ENCODE assay signal across 9 cellular contexts in genomic region chr4:143188325-143189088, GRCh38. TPM values are rescaled to one million over a fixed set of nuclear protein-coding genes. Genes with fewer than 3 reads are reported as not detected.
DNase-seq lines count a peak whose midpoint lies in the region; ATAC-seq and TF ChIP-seq lines count a peak whose summit lies in the region.
"Had no signal": no experiment of that assay in that cellular context is flagged by ENCODE, and none has a peak within 500 bp of the region (broad histone marks: within the 10 kb centered on the region; RNA-seq: fewer than 3 reads in every experiment).

No MANE protein-coding gene starts in this region.

- in situ Hi-C loops in IMR-90 (cut with MboI; ENCODE audit: low sequenced_read_pairs), result no loop called here

- dilution Hi-C loops in IMR-90 (cut with HindIII; ENCODE audit: low sequenced_read_pairs, unreplicated experiment), result no loop called here

- peak overlapping the region; percentile 79 for H3K4me2 ChIP-seq in IMR-90 (ENCODE audit: low read depth, low read length)

- intact Hi-C loops in IMR-90 (cut with micrococcal nuclease) (loop anchor here (5.0 to 10.0 kb wide), 3 partner anchors 344 to 1061 kb away; partner anchors contain the start of gene INPP4B), MCF 10A (cut with micrococcal nuclease) (no loop called here)

- H3K56ac ChIP-seq in IMR-90 (ENCODE audit: extremely low read depth, insufficient read depth, low read length), result no peak overlapping the region

- H3K9ac ChIP-seq in IMR-90 (ENCODE audit: low read depth, low read length), result no peak overlapping the region

- no peaks in the 10 kb centered on the region; the same call in 1 of the 2 replicates for H3K4me1 ChIP-seq in BE2C
- H3K4me1 ChIP-seq in IMR-90 (ENCODE audit: control insufficient read depth, insufficient read depth, low read length), result no peaks in the 10 kb centered on the region

- peaks cover 40% of the 10 kb centered on the region for H3K36me3 Mint-ChIP-seq in MCF 10A (ENCODE audit: insufficient read depth, unreplicated experiment)
- peaks cover 0 to 6% of the 10 kb centered on the region in 2 donors for H3K36me3 Mint-ChIP-seq in naive B cell

- H3K4me1 Mint-ChIP-seq in MCF 10A (ENCODE audit: insufficient read depth, unreplicated experiment), result peaks cover 48% of the 10 kb centered on the region
- peaks cover 54 to 64% (median 62%) of the 10 kb centered on the region in 3 donors for H3K4me1 Mint-ChIP-seq in naive B cell

- BruUV-seq in IMR-90 (replicated peaks; lab: Mats Ljungman, UMichigan), result no TSS peak
- no TSS peak for BruUV-seq in MCF 10A (replicated peaks; lab: Mats Ljungman, UMichigan)

- peaks cover 34% of the 10 kb centered on the region for H3K36me3 ChIP-seq in BE2C
- peaks cover 7% of the 10 kb centered on the region for H3K36me3 ChIP-seq in IMR-90 (ENCODE audit: control insufficient read depth, insufficient read depth, low read length)

- H3K18ac ChIP-seq in IMR-90 (ENCODE audit: low read depth, low read length), result no peak overlapping the region

- no peak overlapping the region for H3K14ac ChIP-seq in IMR-90 (replicated peaks; ENCODE audit: low read depth, low read length)

- no peak for TF ChIP-seq POLR2A in IMR-90 (IDR thresholded peaks at IDR 0.05; ENCODE audit: low read depth, low read length)

- peak overlapping the region; percentile 79 for H3K4me3 Mint-ChIP-seq in MCF 10A (ENCODE audit: unreplicated experiment)
- H3K4me3 Mint-ChIP-seq in naive B cell, result peak overlapping the region; percentile 64 to 99 (median 84)

- peaks cover 13 to 36% of the 10 kb centered on the region in 2 experiments for H3K79me1 ChIP-seq in IMR-90 (ENCODE audit: low read depth in 1 of 2, low read length in 2 of 2)

- peaks cover 13% of the 10 kb centered on the region for H4K20me1 ChIP-seq in IMR-90 (ENCODE audit: insufficient read depth, low read length)

- CTCF ChIA-PET in IMR-90 (lab: Yijun Ruan, JAX), result no interaction called here
- CTCF ChIA-PET in MCF 10A (lab: Yijun Ruan, JAX), result interaction anchor here (0.7 kb wide), 1 partner anchor 836 kb away, joined by 3 read pairs; no protein-coding TSS in a partner anchor

- no peak overlapping the region for H2BK120ac ChIP-seq in IMR-90 (ENCODE audit: low read depth, low read length)

- POLR2A ChIA-PET in IMR-90 (lab: Charles Lee; ENCODE audit: unreplicated experiment) (no interaction called here), MCF 10A (lab: Yijun Ruan, JAX) (interaction anchor here (0.5 to 1.1 kb wide), 4 partner anchors 12 to 787 kb away, joined by 3 to 5 read pairs (median 3); partner anchors contain the start of genes GAB1 and SMARCA5)

- ATAC-seq in IMR-90 (ENCODE audit: low read depth) (no peak), naive B cell (ENCODE audit: low read depth in 2 of 2) (no peak)

- no peak overlapping the region for H3K4ac ChIP-seq in IMR-90 (ENCODE audit: low read depth, low read length)

- H2BK20ac ChIP-seq in IMR-90 (ENCODE audit: low read depth, low read length), result no peak overlapping the region

- H3K9me3 ChIP-seq in BE2C (no peaks in the 10 kb centered on the region), IMR-90 (ENCODE audit: control insufficient read depth, insufficient read depth, low read length) (no peaks in the 10 kb centered on the region)

- 100% methylated on average over 1 of the region's 2 CpGs; no CpG with 5 or more reads in 1 of the 2 experiments for WGBS in IMR-90 (ENCODE audit: extremely low coverage in 2 of 2, insufficient read length in 1 of 2), 2 experiments

- no peak overlapping the region for H2AK5ac ChIP-seq in IMR-90 (ENCODE audit: low read depth, low read length)

- H3K27me3 ChIP-seq in BE2C (no peaks in the 10 kb centered on the region), IMR-90 (ENCODE audit: control insufficient read depth, insufficient read depth, low read length) (no peaks in the 10 kb centered on the region)

- H3K27ac ChIP-seq in IMR-90 (ENCODE audit: insufficient read depth, low read length), result no peak overlapping the region

- DNase-seq in BE2C, result no peak
- DNase-seq in IMR-90, result no peak
- DNase-seq in MCF 10A (ENCODE audit: unreplicated experiment), result peak; percentile 25
- DNase-seq in naive B cell, result no peak
- no peak for DNase-seq in SIG-M5 (lab: John Stamatoyannopoulos, UW)
- DNase-seq in mucosa of gallbladder (ENCODE audit: low spot score), result no peak
- no peak for DNase-seq in NCI-H446 treated with DMSO at 0.1 percent for 48 hours (lab: John Stamatoyannopoulos, UW)
- DNase-seq in middle frontal gyrus (ENCODE audit: extremely low spot score, low spot score), result no peak
- DNase-seq: stimulated activated CD4-positive, alpha-beta T cell treated with anti-CD3 and anti-CD28 coated beads, Interleukin-12 subunit alpha, Interleukin-12 subunit beta, amount 100 ng/mL, for 4 hours had no signal

- H3K23ac ChIP-seq in IMR-90 (ENCODE audit: low read depth, low read length), result peak overlapping the region; percentile 53; the same call in 1 of the 2 replicates

- peak overlapping the region; percentile 77 for H3K4me3 ChIP-seq in BE2C (ENCODE audit: low read depth, low read length)
- H3K4me3 ChIP-seq in IMR-90 (ENCODE audit: insufficient read depth, low read depth, low read length), result no peak overlapping the region

- no peak overlapping the region for H2AK9ac ChIP-seq in IMR-90 (replicated peaks; ENCODE audit: low read depth, low read length, poor library complexity)

- H3K9me3 Mint-ChIP-seq in MCF 10A (ENCODE audit: unreplicated experiment) (no peaks in the 10 kb centered on the region), naive B cell (no peaks in the 10 kb centered on the region)

- peak overlapping the region; percentile 38 for H2BK5ac ChIP-seq in IMR-90 (ENCODE audit: low read depth, low read length, poor library complexity, severe bottlenecking)

- no peak overlapping the region for H2BK15ac ChIP-seq in IMR-90 (ENCODE audit: low read depth, low read length)

- H3K9me1 ChIP-seq in IMR-90 (ENCODE audit: insufficient read depth, low read length), result no peaks in the 10 kb centered on the region; the same call in 1 of the 2 replicates

- no peaks in the 10 kb centered on the region for H3K27me3 Mint-ChIP-seq in MCF 10A (ENCODE audit: insufficient read depth, unreplicated experiment)
- no peaks in the 10 kb centered on the region for H3K27me3 Mint-ChIP-seq in naive B cell

- no peak overlapping the region for H4K8ac ChIP-seq in IMR-90 (ENCODE audit: low read depth in 2 of 2, low read length in 2 of 2)

- no peak for TF ChIP-seq RAD21 in IMR-90 (IDR thresholded peaks at IDR 0.05; ENCODE audit: low read length)

- no peak for TF ChIP-seq CTCF in BE2C (IDR thresholded peaks at IDR 0.05; ENCODE audit: low read depth, low read length)
- no peak for TF ChIP-seq CTCF in IMR-90 (conservative IDR thresholded peaks at IDR 0.05; ENCODE audit: low read depth, low read length)
- TF ChIP-seq CTCF in MCF 10A (IDR thresholded peaks at IDR 0.05; ENCODE audit: unreplicated experiment), result no peak

- H2AFZ ChIP-seq in IMR-90 (replicated peaks; ENCODE audit: low read length, poor library complexity), result no peak overlapping the region

- H4K91ac ChIP-seq in IMR-90 (ENCODE audit: insufficient read depth, low read depth, low read length), result no peak overlapping the region

- H3K27ac Mint-ChIP-seq in MCF 10A (ENCODE audit: low read depth, unreplicated experiment) (peak overlapping the region; percentile 69), naive B cell (peak overlapping the region; percentile 8 to 94 (median 71))

- no peak overlapping the region for H4K5ac ChIP-seq in IMR-90 (ENCODE audit: low read depth, low read length)

TF ChIP-seq in IMR-90, 13 proteins besides CTCF, POLR2A, EP300 and RAD21:
- TF ChIP-seq NFE2L2 (IDR thresholded peaks at IDR 0.05; ENCODE audit: low read depth, low read length) (peak; percentile 41; the same call in 1 of the 2 replicates), SMC3 (IDR thresholded peaks at IDR 0.05; ENCODE audit: low read depth, low read length) (no peak)

RNA-seq across cellular contexts. Expression of gene USP38, which starts 3.8 kb away (rescaled TPM):
- 16.2 TPM for polyA plus RNA-seq in BE2C (2012; ENCODE audit: insufficient read depth, insufficient read length, low read depth)
- total RNA-seq in IMR-90 (2012; rRNA removed), result 16.4 and 17.0 TPM in 2 replicates
- polyA plus RNA-seq in IMR-90 (2012; rRNA removed), result 5.1 and 5.5 TPM in 2 replicates
- polyA plus RNA-seq in IMR-90 (2012; cell fraction: cytosol; rRNA removed), result 3.1 and 3.7 TPM in 2 replicates
- 3.3 and 5.5 TPM in 2 replicates for polyA plus RNA-seq in IMR-90 (2012; cell fraction: nucleus; rRNA removed; ENCODE audit: low replicate concordance)
- 17.6 and 19.4 TPM in 2 replicates for total RNA-seq in MCF 10A (2022)
- polyA plus RNA-seq in naive B cell (ENCODE audit: low read depth in 6 of 6), result 10 to 100 TPM; 18.3 to 28.3 (median 22.1) TPM
- total RNA-seq in mucosa of gallbladder, result 21.6 TPM
